21 cellular contexts compared by ENCODE assay signal in the genomic region with DNA sequence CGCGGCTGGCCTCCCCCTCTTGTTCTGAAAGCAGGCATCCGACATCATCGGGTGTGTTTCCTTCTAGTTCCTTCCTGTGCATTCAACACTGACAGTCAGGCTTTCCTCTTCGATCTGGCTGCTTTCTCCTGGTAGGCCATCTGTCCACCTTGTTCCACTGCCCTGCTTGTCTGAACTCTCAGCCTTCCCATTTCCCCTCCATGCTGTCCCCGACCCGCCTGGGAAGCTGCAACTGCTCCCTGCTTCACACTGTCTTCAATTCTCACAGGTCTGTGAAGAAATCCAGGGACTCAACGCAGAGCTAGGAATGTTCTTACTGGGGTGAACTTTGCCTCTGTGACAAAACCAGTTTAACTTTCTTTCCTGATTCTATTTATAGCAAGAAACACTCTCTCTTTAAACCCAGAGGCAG. TPM values are rescaled to one million over a fixed set of nuclear protein-coding genes. Genes with fewer than 3 reads are reported as not detected.
A peak's percentile ranks its signal among the peaks of the same experiment; 100 is the strongest.
DNase-seq lines count a peak whose midpoint lies in the region; ATAC-seq, FAIRE-seq and TF ChIP-seq lines count a peak whose summit lies in the region.
"Had no signal": no experiment of that assay in that cellular context is flagged by ENCODE, and none has a peak within 500 bp of the region (broad histone marks: within the 10 kb centered on the region; RNA-seq: fewer than 3 reads in every experiment).

No MANE protein-coding gene starts in this region.

- no peak overlapping the region for H3K4me3 ChIP-seq in endothelial cell of umbilical vein (replicated peaks in 1 of 3; ENCODE audit: insufficient read depth in 1 of 3, low read depth in 1 of 3, low read length in 3 of 3)

- H3K4me2 ChIP-seq in endothelial cell of umbilical vein (ENCODE audit: insufficient read depth, low read length), result no peak overlapping the region

- intact Hi-C loops in Right ventricle myocardium superior (cut with DNase I), result no loop called here
- intact Hi-C loops in left cardiac atrium (cut with DNase I), result no loop called here
- intact Hi-C loops in endothelial cell of umbilical vein (cut with micrococcal nuclease), result loop anchor here (10.0 kb wide), 1 partner anchor 64 kb away; the partner anchor contains the start of gene ASXL2

- no peaks in the 10 kb centered on the region for H3K27me3 Mint-ChIP-seq in nephron (ENCODE audit: low read depth)
- H3K27me3 Mint-ChIP-seq: activated CD4-positive, alpha-beta T cell treated with anti-CD3 and anti-CD28 coated beads, Interleukin-2, amount 10 ng/mL, durations not matched to agents 7 days and 5 days had no signal

- no peak overlapping the region for H3K4me3 Mint-ChIP-seq in nephron
- H3K4me3 Mint-ChIP-seq: activated CD4-positive, alpha-beta T cell treated with anti-CD3 and anti-CD28 coated beads, Interleukin-2, amount 10 ng/mL, durations not matched to agents 7 days and 5 days; CD14-positive monocyte had no signal

- in situ Hi-C loops in KBM-7 (cut with MboI; ENCODE audit: low pct_unique_long_range_greater_than_20kb, low sequenced_read_pairs), result no loop called here

- H3K27ac ChIP-seq in endothelial cell of umbilical vein (ENCODE audit: insufficient read depth, low read depth, low read length), result no peak overlapping the region

- TF ChIP-seq CTCF in endothelial cell of umbilical vein (IDR thresholded peaks at IDR 0.05; ENCODE audit: extremely low read depth in 1 of 2, insufficient read depth in 1 of 2, low read depth in 1 of 2, low read length in 2 of 2), result no peak
- no peak for TF ChIP-seq CTCF in nephron (IDR thresholded peaks at IDR 0.05; ENCODE audit: unreplicated experiment in 3 of 3)

- H3K36me3 ChIP-seq in endothelial cell of umbilical vein (ENCODE audit: control insufficient read depth in 2 of 2, extremely low read depth in 1 of 2, insufficient read depth in 2 of 2, low read length in 2 of 2), result peaks cover 0 to 5% of the 10 kb centered on the region in 2 experiments

- H3K9me3 Mint-ChIP-seq in nephron, result no peaks in the 10 kb centered on the region
- H3K9me3 Mint-ChIP-seq: activated CD4-positive, alpha-beta T cell treated with anti-CD3 and anti-CD28 coated beads, Interleukin-2, amount 10 ng/mL, durations not matched to agents 7 days and 5 days; activated naive CD4-positive, alpha-beta T cell treated with anti-CD3 and anti-CD28 coated beads, Interleukin-2, amount 50 U/mL, for 72 hours; CD14-positive monocyte had no signal

- peak; percentile 21 for ATAC-seq in Right ventricle myocardium superior (ENCODE audit: poor library complexity)
- ATAC-seq in left cardiac atrium, result no peak
- ATAC-seq: activated naive CD4-positive, alpha-beta T cell treated with anti-CD3 and anti-CD28 coated beads, Interleukin-2, amount 50 U/mL, for 72 hours had no signal

- H3K9me1 ChIP-seq in endothelial cell of umbilical vein (replicated peaks; ENCODE audit: control insufficient read depth, extremely low read depth, insufficient read depth, low read length), result no peaks in the 10 kb centered on the region

- H3K4me1 Mint-ChIP-seq in nephron, result no peaks in the 10 kb centered on the region
- H3K4me1 Mint-ChIP-seq: activated CD4-positive, alpha-beta T cell treated with anti-CD3 and anti-CD28 coated beads, Interleukin-2, amount 10 ng/mL, durations not matched to agents 7 days and 5 days; CD14-positive monocyte had no signal

- DNase-seq in Right ventricle myocardium superior, result no peak
- DNase-seq in left cardiac atrium, result no peak
- peak; percentile 32 for DNase-seq in endothelial cell of umbilical vein (ENCODE audit: low read depth, low spot score)
- no peak for DNase-seq in KBM-7
- no peak for DNase-seq in NCI-H345 (lab: John Stamatoyannopoulos, UW)
- DNase-seq in hippocampal formation (lab: John Stamatoyannopoulos, UW), result no peak
- DNase-seq in NCI-H2196 (lab: John Stamatoyannopoulos, UW; ENCODE audit: unreplicated experiment), result no peak
- DNase-seq: activated CD4-positive, alpha-beta T cell treated with anti-CD3 and anti-CD28 coated beads, Interleukin-2, amount 10 ng/mL, durations not matched to agents 7 days and 5 days; activated T-cell treated with anti-CD3 and anti-CD28 coated beads for 4 hours; DMS79 treated with DMSO at 0.1 percent for 48 hours; NCI-H1694; NCI-H446 treated with DMSO at 0.1 percent for 48 hours; stimulated activated CD4-positive, alpha-beta T cell treated with anti-CD3 and anti-CD28 coated beads, Interleukin-4, amount 100 ng/mL, for 4 hours; T1000; trophoblast cell had no signal

- FAIRE-seq in endothelial cell of umbilical vein (lab: Jason Lieb, UNC), result peak; percentile 50
- FAIRE-seq: A204.1, frontal cortex, GM18507 had no signal

- POLR2A ChIA-PET in endothelial cell of umbilical vein (lab: Charles Lee), result no interaction called here

- no peak overlapping the region for H2AFZ ChIP-seq in endothelial cell of umbilical vein (ENCODE audit: low read depth, low read length)

- H3K36me3 Mint-ChIP-seq in nephron (ENCODE audit: low read depth), result peaks cover 27% of the 10 kb centered on the region
- H3K36me3 Mint-ChIP-seq: activated naive CD4-positive, alpha-beta T cell treated with anti-CD3 and anti-CD28 coated beads, Interleukin-2, amount 50 U/mL, for 72 hours had no signal

- H3K4me1 ChIP-seq in endothelial cell of umbilical vein (ENCODE audit: control insufficient read depth, extremely low read depth, insufficient read depth, low read length), result peaks cover 11% of the 10 kb centered on the region

- H4K20me1 ChIP-seq in endothelial cell of umbilical vein (replicated peaks; ENCODE audit: control insufficient read depth, extremely low read depth, insufficient read depth, low read length), result no peaks in the 10 kb centered on the region

- no peak overlapping the region for H3K9ac ChIP-seq in endothelial cell of umbilical vein (replicated peaks; ENCODE audit: extremely low read depth, insufficient read depth, low read length)

- no peaks in the 10 kb centered on the region for H3K9me3 ChIP-seq in endothelial cell of umbilical vein (replicated peaks; ENCODE audit: control insufficient read depth, insufficient read depth, low read length)

- dilution Hi-C loops in endothelial cell of umbilical vein (cut with MboI; ENCODE audit: extremely low pct_ligation_motif_present, low sequenced_read_pairs), result no loop called here

- peak overlapping the region in 2 of 3 experiments; percentile 26 to 91 for H3K27ac Mint-ChIP-seq in nephron
- H3K27ac Mint-ChIP-seq: activated CD4-positive, alpha-beta T cell treated with anti-CD3 and anti-CD28 coated beads, Interleukin-2, amount 10 ng/mL, durations not matched to agents 7 days and 5 days had no signal

- no peak for TF ChIP-seq POLR2A in endothelial cell of umbilical vein (IDR thresholded peaks at IDR 0.05; ENCODE audit: low read depth, low read length)

- CTCF ChIA-PET in endothelial cell of umbilical vein (lab: Charles Lee), result interaction anchor here (1.0 to 2.3 kb wide), 5 partner anchors 12 to 87 kb away, joined by 3 to 6 read pairs (median 5); no protein-coding TSS in a partner anchor

- H3K27me3 ChIP-seq in endothelial cell of umbilical vein (ENCODE audit: control insufficient read depth in 2 of 2, insufficient read depth in 2 of 2, low read length in 2 of 2), result no peaks in the 10 kb centered on the region

- no TSS peak for BruUV-seq in endothelial cell of umbilical vein (replicated peaks; lab: Mats Ljungman, UMichigan)

- no peaks in the 10 kb centered on the region for H3K79me2 ChIP-seq in endothelial cell of umbilical vein (ENCODE audit: control insufficient read depth, insufficient read depth, low read length)

TF ChIP-seq in endothelial cell of umbilical vein, 7 proteins besides CTCF, POLR2A, EP300 and RAD21:
- TF ChIP-seq POLR2AphosphoS5 (IDR thresholded peaks at IDR 0.05; ENCODE audit: insufficient read depth, low read depth, low read length) (no peak), JUN (IDR thresholded peaks at IDR 0.05; ENCODE audit: borderline replicate concordance, insufficient read depth, insufficient read length, low read depth) (no peak), EZH2 (IDR thresholded peaks at IDR 0.05; ENCODE audit: borderline replicate concordance, low read depth, low read length, severe bottlenecking) (no peak), MAX (IDR thresholded peaks at IDR 0.05; ENCODE audit: insufficient read depth, insufficient read length) (no peak), MYC (IDR thresholded peaks at IDR 0.05; ENCODE audit: low read depth, low read length) (no peak), GATA2 (IDR thresholded peaks at IDR 0.05; ENCODE audit: insufficient read depth, insufficient read length, low read depth, low read length) (no peak), FOS (IDR thresholded peaks at IDR 0.05; ENCODE audit: borderline replicate concordance, insufficient read depth, low read length) (no peak)

RNA-seq across cellular contexts. Expression of gene KIF3C, which starts 43.0 kb away (rescaled TPM):
- total RNA-seq in Right ventricle myocardium superior (3.2 TPM), left cardiac atrium (1 to 10 TPM; 3.0 to 5.3 TPM), endothelial cell of umbilical vein (40.7 and 42.1 TPM in 2 replicates)
- polyA plus RNA-seq in endothelial cell of umbilical vein, result 9.9 and 11.4 TPM in 2 replicates
- polyA plus RNA-seq in endothelial cell of umbilical vein (2011; cell fraction: cytosol; rRNA removed), result 10.5 TPM in 2 replicates
- 9.3 and 11.6 TPM in 2 replicates for polyA plus RNA-seq in endothelial cell of umbilical vein (2011; cell fraction: nucleus; rRNA removed)
- polyA plus RNA-seq in endothelial cell of umbilical vein (2012), result 36.5 and 47.5 TPM in 2 replicates
- 20.0 and 29.4 TPM in 2 replicates for polyA minus RNA-seq in endothelial cell of umbilical vein
- 0.31 TPM for polyA minus RNA-seq in endothelial cell of umbilical vein (2011; cell fraction: cytosol; rRNA and poly(A)+ RNA removed)
- 7.8 and 13.8 TPM in 2 replicates for polyA minus RNA-seq in endothelial cell of umbilical vein (2011; cell fraction: nucleus; rRNA and poly(A)+ RNA removed)
